Comparison of ENCODE assay signal across 30 cellular contexts in the genomic region with DNA sequence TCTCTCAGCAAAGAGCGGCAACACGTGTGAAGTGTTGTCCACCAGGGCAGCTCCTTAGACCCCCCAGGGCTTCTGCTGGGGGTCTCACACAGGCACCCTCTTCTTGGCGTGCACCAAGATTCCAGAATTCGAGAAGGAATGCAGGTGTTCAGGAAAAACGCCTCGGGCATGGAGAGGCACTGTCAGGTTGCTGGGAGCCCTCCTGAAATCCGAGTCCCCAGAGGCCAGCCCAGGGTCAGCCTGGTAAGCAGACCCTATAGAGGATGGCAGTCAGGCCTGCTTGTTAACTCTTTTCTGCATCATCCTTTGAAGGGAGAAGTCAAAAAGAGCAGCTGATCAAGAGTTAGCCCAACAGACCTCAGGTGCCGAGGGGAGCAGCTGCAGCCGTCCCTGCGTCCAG.
"Had no signal": no experiment of that assay in that cellular context is flagged by ENCODE, and none has a peak within 500 bp of the region (broad histone marks: within the 10 kb centered on the region; RNA-seq: fewer than 3 reads in every experiment).

No MANE protein-coding gene starts in this region.

- H3K4me2 ChIP-seq: neural progenitor cell, smooth muscle cell had no signal

- H3K27ac Mint-ChIP-seq: nephron; neural progenitor cell; stimulated activated memory B cell treated with anti-CD40 and anti-IgM and Interleukin-4, amounts not matched to agents 10 μg/mL and 1 μg/mL and 100 μg/mL, for 72 hours; stimulated activated naive CD8-positive, alpha-beta T cell treated with anti-CD3 and anti-CD28 coated beads, Interleukin-15, amount 100 ng/mL, for 72 hours; type B pancreatic cell had no signal

- H3K4me1 ChIP-seq: neural progenitor cell, pancreas, psoas muscle, spleen, testis, transverse colon, upper lobe of right lung, uterus had no signal

- H3K36me3 ChIP-seq: neural progenitor cell, neutrophil, pancreas, spleen, suprapubic skin, tibial artery, transverse colon, upper lobe of right lung, uterus had no signal

- H3K27ac ChIP-seq: neural progenitor cell, neutrophil, pancreas, psoas muscle, skin epidermis, spleen, suprapubic skin, testis, tibial artery, transverse colon, upper lobe of right lung, uterus had no signal

- H3K4me3 ChIP-seq: neural progenitor cell, pancreas, psoas muscle, skin epidermis, smooth muscle cell, spleen, suprapubic skin, testis, tibial artery, transverse colon, upper lobe of right lung, uterus had no signal

- H3K36me3 Mint-ChIP-seq: naive B cell; naive thymus-derived CD8-positive, alpha-beta T cell; neural progenitor cell; stimulated activated memory B cell treated with anti-CD40 and anti-IgM and Interleukin-4, amounts not matched to agents 10 μg/mL and 1 μg/mL and 100 μg/mL, for 72 hours; type B pancreatic cell had no signal

- H2AFZ ChIP-seq: neural progenitor cell had no signal

- H3K9me3 ChIP-seq: neutrophil, pancreas, psoas muscle, suprapubic skin, testis, transverse colon, upper lobe of right lung, uterus had no signal

- H3K4me1 Mint-ChIP-seq: naive thymus-derived CD8-positive, alpha-beta T cell; nephron; neural progenitor cell; stimulated activated naive CD8-positive, alpha-beta T cell treated with anti-CD3 and anti-CD28 coated beads, Interleukin-15, amount 100 ng/mL, for 72 hours had no signal

- H3K9me3 Mint-ChIP-seq: nephron; stimulated activated naive CD8-positive, alpha-beta T cell treated with anti-CD3 and anti-CD28 coated beads, Interleukin-15, amount 100 ng/mL, for 72 hours; type B pancreatic cell had no signal

- H3K27me3 Mint-ChIP-seq: stimulated activated memory B cell treated with anti-CD40 and anti-IgM and Interleukin-4, amounts not matched to agents 10 μg/mL and 1 μg/mL and 100 μg/mL, for 72 hours had no signal

- H3K27me3 ChIP-seq: neural progenitor cell, pancreas, testis, upper lobe of right lung, uterus had no signal

- DNase-seq: naive B cell; naive thymus-derived CD8-positive, alpha-beta T cell; nucleus accumbens; pancreas; psoas muscle; right cardiac atrium; spleen; stimulated activated CD4-positive, alpha-beta T cell treated with anti-CD3 and anti-CD28 coated beads, Interleukin-12 subunit alpha, Interleukin-12 subunit beta, amount 100 ng/mL, for 4 hours; stimulated activated CD4-positive, alpha-beta T cell treated with anti-CD3 and anti-CD28 coated beads, Interleukin-1b, Interleukin-23, amount 100 ng/mL, for 48 hours; stimulated activated CD4-positive, alpha-beta T cell treated with anti-CD3 and anti-CD28 coated beads, Interleukin-4, amount 100 ng/mL, for 1 hour; stimulated activated CD4-positive, alpha-beta T cell treated with anti-CD3 and anti-CD28 coated beads, Interleukin-4, amount 100 ng/mL, for 4 hours; stimulated activated CD8-positive, alpha-beta memory T cell treated with anti-CD3 and anti-CD28 coated beads, Interleukin-4, amount 100 ng/mL, for 48 hours; stimulated activated naive CD4-positive, alpha-beta T cell; stimulated activated naive CD8-positive, alpha-beta T cell treated with anti-CD3 and anti-CD28 coated beads, Interleukin-15, amount 100 ng/mL, for 72 hours; stimulated activated naive CD8-positive, alpha-beta T cell treated with anti-CD3 and anti-CD28 coated beads, Interleukin-15, Interleukin-2, amounts not matched to agents 100 U/mL and 50 U/mL, for 24 hours; substantia nigra; testis; tibial artery; transverse colon; upper lobe of right lung; uterus had no signal

- H3K4me3 Mint-ChIP-seq: naive thymus-derived CD8-positive, alpha-beta T cell; nephron; neural progenitor cell; stimulated activated memory B cell treated with anti-CD40 and anti-IgM and Interleukin-4, amounts not matched to agents 10 μg/mL and 1 μg/mL and 100 μg/mL, for 72 hours; stimulated activated naive CD8-positive, alpha-beta T cell treated with anti-CD3 and anti-CD28 coated beads, Interleukin-15, amount 100 ng/mL, for 72 hours; type B pancreatic cell had no signal

- ATAC-seq: naive thymus-derived CD8-positive, alpha-beta T cell; pancreas; psoas muscle; right cardiac atrium; sciatic nerve; stimulated activated memory B cell treated with anti-CD40 and anti-IgM and Interleukin-4, amounts not matched to agents 10 μg/mL and 1 μg/mL and 100 μg/mL, for 72 hours; stimulated activated naive CD8-positive, alpha-beta T cell treated with anti-CD3 and anti-CD28 coated beads, Interleukin-15, amount 100 ng/mL, for 72 hours; stimulated activated naive CD8-positive, alpha-beta T cell treated with anti-CD3 and anti-CD28 coated beads, Interleukin-15, Interleukin-2, amounts not matched to agents 100 U/mL and 50 U/mL, for 24 hours; upper lobe of right lung had no signal

- H3K9ac ChIP-seq: neural progenitor cell had no signal
